26 cellular contexts compared by ENCODE assay signal in genomic region chr5:14508046-14508445, GRCh38.
DNase-seq lines count a peak whose midpoint lies in the region; ATAC-seq and TF ChIP-seq lines count a peak whose summit lies in the region.
"Had no signal": no experiment of that assay in that cellular context is flagged by ENCODE, and none has a peak within 500 bp of the region (broad histone marks: within the 10 kb centered on the region; RNA-seq: fewer than 3 reads in every experiment).

No MANE protein-coding gene starts in this region.

- H3K36me3 Mint-ChIP-seq in progenitor cell of endocrine pancreas (ENCODE audit: insufficient read depth) = peaks cover 11% of the 10 kb centered on the region

- intact Hi-C loops in Panc1 (cut with micrococcal nuclease; ENCODE audit: unreplicated experiment) = no loop called here

- no peak overlapping the region for H3K27ac ChIP-seq in Panc1 (ENCODE audit: low read length)
- H3K27ac ChIP-seq: BLaER1 treated with 17β-estradiol and CSF1 and Interleukin-3, amounts not matched to agents 10 nM and 100 nM; HL-60; KMS-11 had no signal

- H3K27ac Mint-ChIP-seq in progenitor cell of endocrine pancreas = peak overlapping the region; percentile 29
- H3K27ac Mint-ChIP-seq: CD4-positive, alpha-beta T cell had no signal

- BruUV-seq in Panc1 (replicated peaks; lab: Mats Ljungman, UMichigan) = TSS peak; percentile 19

- H3K27me3 Mint-ChIP-seq in progenitor cell of endocrine pancreas = no peaks in the 10 kb centered on the region
- H3K27me3 Mint-ChIP-seq: CD4-positive, alpha-beta T cell; IgD-negative memory B cell had no signal

- in situ Hi-C loops in Panc1 (cut with HindIII; ENCODE audit: low pct_unique_long_range_greater_than_20kb, low sequenced_read_pairs) = no loop called here

- CTCF ChIA-PET in Panc1 (lab: Charles Lee) = no interaction called here

- no peak for TF ChIP-seq CTCF in Panc1 (IDR thresholded peaks at IDR 0.05)
- no peak for TF ChIP-seq CTCF in fibroblast of mammary gland (conservative IDR thresholded peaks at IDR 0.05; ENCODE audit: control insufficient read depth, insufficient read depth, low read depth, low read length)
- no peak for TF ChIP-seq CTCF in progenitor cell of endocrine pancreas (IDR thresholded peaks at IDR 0.05; ENCODE audit: unreplicated experiment)

- no peaks in the 10 kb centered on the region for H3K4me1 Mint-ChIP-seq in progenitor cell of endocrine pancreas (ENCODE audit: low read depth)

- no peak for TF ChIP-seq POLR2A in GM18505 (IDR thresholded peaks at IDR 0.05; ENCODE audit: borderline replicate concordance, extremely low read depth, insufficient read depth, insufficient read length)

- no peak for ATAC-seq in Panc1
- no peak for ATAC-seq in GM18505 (IDR thresholded peaks at IDR 0.05; ENCODE audit: unreplicated experiment)

- POLR2A ChIA-PET in Panc1 (lab: Charles Lee) = no interaction called here

- H3K9me3 ChIP-seq in Panc1 (ENCODE audit: control insufficient read depth, insufficient read depth, low read depth, low read length) = no peaks in the 10 kb centered on the region
- H3K9me3 ChIP-seq: BLaER1 treated with 17β-estradiol and CSF1 and Interleukin-3, amounts not matched to agents 10 nM and 100 nM; Caco-2; SK-N-SH had no signal

- H3K36me3 ChIP-seq in H7 (replicated peaks; ENCODE audit: control insufficient read depth, insufficient read depth, low read length) (peaks cover 4% of the 10 kb centered on the region), Panc1 (ENCODE audit: control insufficient read depth, insufficient read depth, low read length) (peaks cover 18% of the 10 kb centered on the region)

- DNase-seq in H7 (peak; percentile 26), Panc1 (ENCODE audit: low read depth, low spot score) (no peak), fibroblast of mammary gland (ENCODE audit: low read depth) (peak; percentile 6), progenitor cell of endocrine pancreas (ENCODE audit: low spot score, unreplicated experiment) (no peak), COLO668 (lab: John Stamatoyannopoulos, UW; ENCODE audit: unreplicated experiment) (no peak), COLO829 (ENCODE audit: low spot score) (no peak)
- DNase-seq: AML-193; Caco-2; CD4-positive, alpha-beta T cell; DMS79; EL; GDM1; NCI-H1092; NCI-H1417 treated with DMSO at 0.1 percent for 48 hours; NCI-H1694 treated with DMSO at 0.1 percent for 48 hours; NCI-H2081; NCI-H2227 treated with DMSO at 0.1 percent for 48 hours; NCI-H526 treated with DMSO at 0.1 percent for 48 hours; SIG-M5; SK-N-SH; SW 1271 had no signal

- H3K4me3 ChIP-seq in H7 (ENCODE audit: insufficient read depth, low read depth, low read length) (no peak overlapping the region), Panc1 (ENCODE audit: low read depth in 2 of 2, low read length in 2 of 2) (no peak overlapping the region), fibroblast of mammary gland (ENCODE audit: control insufficient read depth, low read depth, low read length) (no peak overlapping the region)
- H3K4me3 ChIP-seq: BLaER1 treated with 17β-estradiol and CSF1 and Interleukin-3, amounts not matched to agents 10 nM and 100 nM had no signal

- no peaks in the 10 kb centered on the region for H3K9me3 Mint-ChIP-seq in progenitor cell of endocrine pancreas (ENCODE audit: low read depth)
- H3K9me3 Mint-ChIP-seq: CD4-positive, alpha-beta T cell; IgD-negative memory B cell had no signal

- no peaks in the 10 kb centered on the region for H3K4me1 ChIP-seq in Panc1 (ENCODE audit: control insufficient read depth, insufficient read depth, low read length)
- H3K4me1 ChIP-seq: BLaER1 treated with 17β-estradiol and CSF1 and Interleukin-3, amounts not matched to agents 10 nM and 100 nM; Caco-2 had no signal

- H3K4me3 Mint-ChIP-seq in progenitor cell of endocrine pancreas (ENCODE audit: low read depth) = no peak overlapping the region
- H3K4me3 Mint-ChIP-seq: CD4-positive, alpha-beta T cell; IgD-negative memory B cell had no signal

- no peaks in the 10 kb centered on the region for H3K27me3 ChIP-seq in H7 (ENCODE audit: control insufficient read depth, insufficient read depth, low read length)
- H3K27me3 ChIP-seq in Panc1 (ENCODE audit: control insufficient read depth, insufficient read depth, low read length) = no peaks in the 10 kb centered on the region
- H3K27me3 ChIP-seq: BLaER1 treated with 17β-estradiol and CSF1 and Interleukin-3, amounts not matched to agents 10 nM and 100 nM had no signal

Comparison
In these comparisons a context has a peak if more than half of its experiments do, and no peak if none do; other contexts are left out.
1. DNase-seq: peak in H7 (single experiment) and fibroblast of mammary gland (single experiment); none in Panc1 (single experiment), progenitor cell of endocrine pancreas (single experiment), COLO668 (single experiment) and COLO829 (single experiment).